In the genomic region with DNA sequence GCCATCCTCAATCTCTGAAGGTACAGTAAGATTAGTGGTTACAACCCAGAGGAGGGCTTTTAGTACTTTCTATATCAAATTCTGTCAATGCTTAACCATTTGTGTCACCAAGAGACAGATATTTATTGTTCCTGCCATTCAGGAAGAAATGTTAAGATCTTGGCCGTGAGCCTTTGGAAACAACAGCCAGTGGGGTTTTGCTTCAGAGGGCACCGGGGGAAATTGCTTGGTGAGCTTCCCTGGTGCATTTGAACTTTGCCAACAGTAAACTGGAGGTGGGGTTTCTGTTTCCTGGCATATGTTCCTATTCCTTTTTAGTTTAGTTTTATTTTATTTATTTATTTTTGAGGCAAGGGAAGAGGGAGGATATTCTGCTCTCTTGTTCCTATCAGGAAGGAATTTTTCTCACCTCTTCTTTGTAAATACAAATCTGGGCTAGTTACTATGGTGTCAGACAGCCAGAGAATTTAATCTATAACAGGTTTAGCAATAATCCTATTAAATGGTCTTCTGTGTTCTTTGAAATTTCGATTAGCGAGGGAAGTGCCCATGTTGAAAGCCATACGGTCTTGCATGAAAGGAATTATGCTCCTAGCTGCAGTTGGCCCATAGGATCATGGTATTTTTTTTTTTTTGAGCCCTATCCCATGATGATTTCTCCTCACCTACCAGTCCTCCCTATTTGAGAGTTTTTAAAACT, we compare ENCODE assay signal across 22 cellular contexts.
DNase-seq lines count a peak whose midpoint lies in the region; ATAC-seq and TF ChIP-seq lines count a peak whose summit lies in the region.
"Had no signal": no experiment of that assay in that cellular context is flagged by ENCODE, and none has a peak within 500 bp of the region (broad histone marks: within the 10 kb centered on the region; RNA-seq: fewer than 3 reads in every experiment).

No MANE protein-coding gene starts in this region.

- peaks cover 30% of the 10 kb centered on the region for H3K9me3 Mint-ChIP-seq in neural progenitor cell
- H3K9me3 Mint-ChIP-seq: effector memory CD8-positive, alpha-beta T cell had no signal

- peaks cover 3% of the 10 kb centered on the region for H3K27me3 Mint-ChIP-seq in neural progenitor cell (ENCODE audit: insufficient read depth, low read depth)

- H3K36me3 Mint-ChIP-seq in neural progenitor cell, result peaks cover under 1% of the 10 kb centered on the region
- H3K36me3 Mint-ChIP-seq: activated CD8-positive, alpha-beta memory T cell treated with anti-CD3 and anti-CD28 coated beads, Interleukin-2, amount 10 ng/mL, durations not matched to agents 7 days and 5 days; activated naive CD8-positive, alpha-beta T cell; CD14-positive monocyte had no signal

- H2AFZ ChIP-seq in hepatocyte (peak overlapping the region; percentile 21), neural progenitor cell (replicated peaks) (no peak overlapping the region)

- DNase-seq in NCI-H82 (lab: John Stamatoyannopoulos, UW), result peak; percentile 98
- no peak for DNase-seq in hepatocyte (ENCODE audit: low spot score)
- no peak for DNase-seq in neural progenitor cell (ENCODE audit: low spot score)
- no peak for DNase-seq in NCI-H146 treated with DMSO at 0.1 percent for 48 hours (lab: John Stamatoyannopoulos, UW; ENCODE audit: unreplicated experiment)
- DNase-seq in 8988T, result no peak
- no peak for DNase-seq in DMS53 treated with DMSO at 0.1 percent for 48 hours (lab: John Stamatoyannopoulos, UW; ENCODE audit: unreplicated experiment)
- DNase-seq: ACHN; activated CD4-positive, alpha-beta T cell treated with anti-CD3 and anti-CD28 coated beads for 48 hours; activated CD8-positive, alpha-beta memory T cell treated with anti-CD3 and anti-CD28 coated beads, Interleukin-2, amount 10 ng/mL, durations not matched to agents 7 days and 5 days; effector memory CD8-positive, alpha-beta T cell; esophagus squamous epithelium; left lung; NCI-H1417; NCI-H748 treated with DMSO at 0.1 percent for 48 hours; SHP77; substantia nigra had no signal

- H3K79me2 ChIP-seq in hepatocyte (no peaks in the 10 kb centered on the region), neural progenitor cell (ENCODE audit: low read depth) (no peaks in the 10 kb centered on the region)

- no peak for ATAC-seq in GM21529 (IDR thresholded peaks at IDR 0.05; ENCODE audit: unreplicated experiment)
- ATAC-seq: activated CD8-positive, alpha-beta memory T cell treated with anti-CD3 and anti-CD28 coated beads, Interleukin-2, amount 10 ng/mL, durations not matched to agents 7 days and 5 days; effector memory CD8-positive, alpha-beta T cell; left lung had no signal

- H3K4me2 ChIP-seq in BLaER1 (peak overlapping the region; percentile 56), hepatocyte (no peak overlapping the region), neural progenitor cell (no peak overlapping the region)

- H3K4me3 ChIP-seq in BLaER1 (no peak overlapping the region), hepatocyte (no peak overlapping the region), neural progenitor cell (no peak overlapping the region)
- H3K4me3 ChIP-seq: esophagus squamous epithelium, HAP-1, left lung, right atrium auricular region had no signal

- no peak for TF ChIP-seq CTCF in hepatocyte (IDR thresholded peaks at IDR 0.05; ENCODE audit: poor library complexity)
- TF ChIP-seq CTCF in neural progenitor cell (IDR thresholded peaks at IDR 0.05), result no peak

- H3K9me3 ChIP-seq in BLaER1 (peaks cover 10% of the 10 kb centered on the region), hepatocyte (ENCODE audit: low read depth) (no peaks in the 10 kb centered on the region), neural progenitor cell (ENCODE audit: low read depth) (no peaks in the 10 kb centered on the region)
- H3K9me3 ChIP-seq: HAP-1, right atrium auricular region had no signal

- H3K4me1 Mint-ChIP-seq in neural progenitor cell, result peaks cover 38% of the 10 kb centered on the region
- H3K4me1 Mint-ChIP-seq: activated CD8-positive, alpha-beta memory T cell treated with anti-CD3 and anti-CD28 coated beads, Interleukin-2, amount 10 ng/mL, durations not matched to agents 7 days and 5 days had no signal

- no peaks in the 10 kb centered on the region for H3K9me2 ChIP-seq in hepatocyte (replicated peaks; ENCODE audit: insufficient read depth)

- no peak overlapping the region; the same call in 1 of the 2 replicates for H3K27ac ChIP-seq in BLaER1
- H3K27ac ChIP-seq in hepatocyte, result no peak overlapping the region
- H3K27ac ChIP-seq in neural progenitor cell, result no peak overlapping the region
- H3K27ac ChIP-seq: esophagus squamous epithelium, left lung, right atrium auricular region had no signal

- H3K9ac ChIP-seq in BLaER1 (no peak overlapping the region), neural progenitor cell (no peak overlapping the region)

- no peaks in the 10 kb centered on the region for H3F3A ChIP-seq in neural progenitor cell (ENCODE audit: low read depth)

- H3K27me3 ChIP-seq in BLaER1 (no peaks in the 10 kb centered on the region), hepatocyte (no peaks in the 10 kb centered on the region), neural progenitor cell (no peaks in the 10 kb centered on the region)
- H3K27me3 ChIP-seq: left lung, right atrium auricular region had no signal

- peaks cover 20% of the 10 kb centered on the region for H3K4me1 ChIP-seq in BLaER1
- peaks cover 10% of the 10 kb centered on the region for H3K4me1 ChIP-seq in hepatocyte (ENCODE audit: insufficient read depth)
- H3K4me1 ChIP-seq in neural progenitor cell, result no peaks in the 10 kb centered on the region
- H3K4me1 ChIP-seq: esophagus squamous epithelium, HAP-1, left lung had no signal

- H3K4me3 Mint-ChIP-seq in neural progenitor cell, result no peak overlapping the region
- H3K4me3 Mint-ChIP-seq: activated CD8-positive, alpha-beta memory T cell treated with anti-CD3 and anti-CD28 coated beads, Interleukin-2, amount 10 ng/mL, durations not matched to agents 7 days and 5 days; activated naive CD8-positive, alpha-beta T cell; CD14-positive monocyte; effector memory CD8-positive, alpha-beta T cell had no signal

- H3K36me3 ChIP-seq in BLaER1 (no peaks in the 10 kb centered on the region), hepatocyte (replicated peaks; ENCODE audit: insufficient read depth, low read depth) (no peaks in the 10 kb centered on the region), neural progenitor cell (no peaks in the 10 kb centered on the region)
- H3K36me3 ChIP-seq: esophagus squamous epithelium, HAP-1, left lung, right atrium auricular region had no signal

- WGBS in hepatocyte (ENCODE audit: low lambda C conversion rate, missing lambda C conversion rate), result 56% methylated on average over 5 of the region's 5 CpGs

- no peaks in the 10 kb centered on the region for H4K20me1 ChIP-seq in BLaER1
- no peaks in the 10 kb centered on the region for H4K20me1 ChIP-seq in hepatocyte (ENCODE audit: insufficient read depth, poor library complexity, severe bottlenecking)
- no peaks in the 10 kb centered on the region for H4K20me1 ChIP-seq in neural progenitor cell (ENCODE audit: low read depth)

- H3K27ac Mint-ChIP-seq in neural progenitor cell, result peak overlapping the region; percentile 74
- H3K27ac Mint-ChIP-seq: activated CD8-positive, alpha-beta memory T cell treated with anti-CD3 and anti-CD28 coated beads, Interleukin-2, amount 10 ng/mL, durations not matched to agents 7 days and 5 days; activated naive CD8-positive, alpha-beta T cell; CD14-positive monocyte; effector memory CD8-positive, alpha-beta T cell had no signal
